ENCODE assay signal across 8 cellular contexts in genomic region chr7:105521027-105521730, GRCh38. TPM values are rescaled to one million over a fixed set of nuclear protein-coding genes. Genes with fewer than 3 reads are reported as not detected.
DNase-seq lines count a peak whose midpoint lies in the region; ATAC-seq, FAIRE-seq and TF ChIP-seq lines count a peak whose summit lies in the region.

No MANE protein-coding gene starts in this region.

- H3K27me3 ChIP-seq in Karpas-422 (ENCODE audit: low read length): no peaks in the 10 kb centered on the region
- no peaks in the 10 kb centered on the region for H3K27me3 ChIP-seq in RWPE2 (ENCODE audit: insufficient read depth, poor library complexity, severe bottlenecking)
- no peaks in the 10 kb centered on the region for H3K27me3 ChIP-seq in right cardiac atrium (ENCODE audit: control insufficient read depth, insufficient read depth)
- H3K27me3 ChIP-seq in prostate gland (replicated peaks; ENCODE audit: insufficient read depth): no peaks in the 10 kb centered on the region

- H3K36me3 ChIP-seq in Karpas-422 (ENCODE audit: insufficient read depth, low read length): peaks cover 12% of the 10 kb centered on the region; the same call in 1 of the 2 replicates
- H3K36me3 ChIP-seq in RWPE2 (ENCODE audit: low read depth): peaks cover 20% of the 10 kb centered on the region
- H3K36me3 ChIP-seq in prostate gland: no peaks in the 10 kb centered on the region

- H3K4me3 ChIP-seq in Karpas-422 (ENCODE audit: low read length): peak overlapping the region; percentile 92
- H3K4me3 ChIP-seq in RWPE2 (ENCODE audit: severe bottlenecking): peak overlapping the region; percentile 78
- H3K4me3 ChIP-seq in right cardiac atrium (ENCODE audit: low read length): peak overlapping the region; percentile 61
- peak overlapping the region; percentile 56 to 71 for H3K4me3 ChIP-seq in prostate gland

- H3K9ac ChIP-seq in Karpas-422 (ENCODE audit: low read length): peak overlapping the region; percentile 92

- ATAC-seq in RWPE2 (ENCODE audit: low read depth) (peak; percentile 41), right cardiac atrium (peak; percentile 71 to 76)

- in situ Hi-C loops in G401 (cut with HindIII; ENCODE audit: low sequenced_read_pairs): no loop called here

- TF ChIP-seq CTCF in RWPE2 (IDR thresholded peaks at IDR 0.05; ENCODE audit: poor library complexity, severe bottlenecking): no peak
- no peak for TF ChIP-seq CTCF in prostate gland (IDR thresholded peaks at IDR 0.05)

- no peak for FAIRE-seq in H54 (lab: Jason Lieb, UNC)

- H3K4me1 ChIP-seq in Karpas-422 (ENCODE audit: low read length) (peaks cover 16% of the 10 kb centered on the region), RWPE2 (ENCODE audit: insufficient read depth, poor library complexity, severe bottlenecking) (peaks cover 4% of the 10 kb centered on the region), right cardiac atrium (ENCODE audit: control insufficient read depth, insufficient read depth, low read length) (no peaks in the 10 kb centered on the region), prostate gland (replicated peaks) (peaks cover 4% of the 10 kb centered on the region)

- DNase-seq in G401 (ENCODE audit: low spot score) (peak; percentile 48), H54 (ENCODE audit: insufficient read length, low spot score) (peak; percentile 52), Karpas-422 (peak; percentile 80), RWPE2 (ENCODE audit: low spot score) (peak; percentile 65), amygdala (lab: John Stamatoyannopoulos, UW) (peak in 47 of 56 donors; percentile 4 to 68 (median 40)), right cardiac atrium (peak; percentile 79 to 90 (median 89)), prostate gland (ENCODE audit: low spot score) (peak; percentile 52), iPS-NIHi11 (ENCODE audit: low spot score) (no peak)

- H3K27ac ChIP-seq in Karpas-422 (ENCODE audit: low read length) (no peak overlapping the region; the same call in 1 of the 2 replicates), RWPE2 (ENCODE audit: poor library complexity, severe bottlenecking) (peak overlapping the region; percentile 59), right cardiac atrium (ENCODE audit: low read length) (peak overlapping the region; percentile 89), prostate gland (peak overlapping the region; percentile 76 to 88)

- H4K20me1 ChIP-seq in Karpas-422 (ENCODE audit: insufficient read depth, low read depth, low read length): no peaks in the 10 kb centered on the region

- H3K9me3 ChIP-seq in Karpas-422 (ENCODE audit: low read length) (no peaks in the 10 kb centered on the region), RWPE2 (ENCODE audit: severe bottlenecking) (no peaks in the 10 kb centered on the region), right cardiac atrium (ENCODE audit: control insufficient read depth, low read length) (no peaks in the 10 kb centered on the region), prostate gland (no peaks in the 10 kb centered on the region)

- intact Hi-C loops in right cardiac atrium (cut with DNase I): no loop called here
- intact Hi-C loops in prostate gland (cut with DNase I): no loop called here

- WGBS in right cardiac atrium: 5% methylated on average over 25 of the region's 25 CpGs
- WGBS in prostate gland: 13% methylated on average over 25 of the region's 25 CpGs

- H3K4me2 ChIP-seq in Karpas-422 (ENCODE audit: low read depth, low read length, poor library complexity, severe bottlenecking): peak overlapping the region; percentile 97

- peak overlapping the region; percentile 77 for H2AFZ ChIP-seq in Karpas-422 (ENCODE audit: low read length)

- peak; percentile 27 for TF ChIP-seq POLR2A in H54 (IDR thresholded peaks at IDR 0.05; ENCODE audit: low read depth, low read length)
- no peak for TF ChIP-seq POLR2A in prostate gland (IDR thresholded peaks at IDR 0.05)

- peaks cover 54% of the 10 kb centered on the region for H3K79me2 ChIP-seq in Karpas-422 (ENCODE audit: low read length)

- no peaks in the 10 kb centered on the region for H3K9me2 ChIP-seq in Karpas-422 (replicated peaks; ENCODE audit: insufficient read depth, low read length)

RNA-seq across cellular contexts. Expression of gene PUS7, which starts 0.9 kb away (rescaled TPM):
- total RNA-seq in G401 (2014; rRNA removed; shearing (Covaris generic)): 34.0 and 48.9 TPM in 2 replicates
- 21.6 and 22.0 TPM in 2 replicates for total RNA-seq in Karpas-422 (2014; rRNA removed; shearing (Covaris generic); ENCODE audit: low replicate concordance)
- total RNA-seq in right cardiac atrium (1 to 10 TPM; 5.0 to 7.4 (median 5.8) TPM), prostate gland (10 to 100 TPM in 1 of 2 donors, 1 to 10 TPM in 1; 9.6 to 10.4 TPM)
- polyA plus RNA-seq in right cardiac atrium: 2.1 TPM

RNA-seq across cellular contexts. Expression of gene RINT1, which starts 10.8 kb away (rescaled TPM):
- total RNA-seq in G401 (2014; rRNA removed; shearing (Covaris generic)): 5.2 and 8.5 TPM in 2 replicates
- 6.9 and 9.2 TPM in 2 replicates for total RNA-seq in Karpas-422 (2014; rRNA removed; shearing (Covaris generic); ENCODE audit: low replicate concordance)
- total RNA-seq in right cardiac atrium: 10 to 100 TPM; 11.8 to 12.5 (median 12.2) TPM
- polyA plus RNA-seq in right cardiac atrium: 9.9 TPM
- 10 to 100 TPM; 12.6 to 17.4 TPM for total RNA-seq in prostate gland
